Comparison of ENCODE assay signal across 20 cellular contexts in genomic region chr21:33567914-33568313, GRCh38. TPM values are rescaled to one million over a fixed set of nuclear protein-coding genes. Genes with fewer than 3 reads are reported as not detected.
DNase-seq lines count a peak whose midpoint lies in the region; ATAC-seq and TF ChIP-seq lines count a peak whose summit lies in the region.
"Had no signal": no experiment of that assay in that cellular context is flagged by ENCODE, and none has a peak within 500 bp of the region (broad histone marks: within the 10 kb centered on the region; RNA-seq: fewer than 3 reads in every experiment).

No MANE protein-coding gene starts in this region.

- H3K4me1 ChIP-seq in CD8-positive, alpha-beta T cell (ENCODE audit: insufficient read depth, low read length), result no peaks in the 10 kb centered on the region
- peaks cover 0 to 39% (median 4%) of the 10 kb centered on the region in 3 donors for H3K4me1 ChIP-seq in gastroesophageal sphincter
- H3K4me1 ChIP-seq: Peyer's patch had no signal

- no peaks in the 10 kb centered on the region for H3K9me3 Mint-ChIP-seq in activated T-cell treated with anti-CD3 and anti-CD28 coated beads, Interleukin-2, amount 50 U/mL, for 24 hours
- H3K9me3 Mint-ChIP-seq in activated T-cell treated with anti-CD3 and anti-CD28 coated beads, Interleukin-2, amount 50 U/mL, for 72 hours, result no peaks in the 10 kb centered on the region
- H3K9me3 Mint-ChIP-seq in CD8-positive, alpha-beta T cell, result no peaks in the 10 kb centered on the region
- no peaks in the 10 kb centered on the region for H3K9me3 Mint-ChIP-seq in activated T-helper 17 cell treated with anti-CD3 and anti-CD28 coated beads, Interleukin-2, amount 50 U/mL, for 72 hours
- no peaks in the 10 kb centered on the region for H3K9me3 Mint-ChIP-seq in mesothelial cell of epicardium
- H3K9me3 Mint-ChIP-seq: IgD-negative memory B cell had no signal

- no peaks in the 10 kb centered on the region for H3K9me3 ChIP-seq in CD8-positive, alpha-beta T cell (ENCODE audit: low read length)
- no peaks in the 10 kb centered on the region for H3K9me3 ChIP-seq in gastroesophageal sphincter
- H3K9me3 ChIP-seq: HAP-1, Peyer's patch had no signal

- DNase-seq in activated T-cell treated with anti-CD3 and anti-CD28 coated beads, Interleukin-2, amount 50 U/mL, for 24 hours, result no peak
- no peak for DNase-seq in activated T-cell treated with anti-CD3 and anti-CD28 coated beads, Interleukin-2, amount 50 U/mL, for 72 hours
- no peak for DNase-seq in CD8-positive, alpha-beta T cell
- DNase-seq in mesothelial cell of epicardium (ENCODE audit: low spot score in 2 of 2, unreplicated experiment in 2 of 2) (no peak), HCEC 1CT (no peak)
- DNase-seq: C1 segment of cervical spinal cord, Calu3, DMS79, NCI-H1417, NCI-H2029, NCI-H2171 treated with DMSO at 0.1 percent for 48 hours, NCI-H510A, NCI-H82, Peyer's patch had no signal

- no peak for TF ChIP-seq CTCF in CD8-positive, alpha-beta T cell (IDR thresholded peaks at IDR 0.05)
- no peak for TF ChIP-seq CTCF in mesothelial cell of epicardium (IDR thresholded peaks at IDR 0.05; ENCODE audit: unreplicated experiment)
- TF ChIP-seq CTCF in gastroesophageal sphincter (IDR thresholded peaks at IDR 0.05), result no peak

- no peak for TF ChIP-seq EP300 in gastroesophageal sphincter (IDR thresholded peaks at IDR 0.05)

- POLR2A ChIA-PET in CD8-positive, alpha-beta T cell (lab: Charles Lee), result no interaction called here

- intact Hi-C loops in CD8-positive, alpha-beta T cell (cut with DNase I, micrococcal nuclease), result no loop called here

- 73 to 81% methylated on average over 6 of the region's 6 CpGs for WGBS in gastroesophageal sphincter (ENCODE audit: low coverage in 1 of 2), 2 donors

- H3K36me3 Mint-ChIP-seq in activated T-cell treated with anti-CD3 and anti-CD28 coated beads, Interleukin-2, amount 50 U/mL, for 24 hours (ENCODE audit: low read depth), result peaks cover 82% of the 10 kb centered on the region
- peaks cover 8 to 27% of the 10 kb centered on the region in 2 donors for H3K36me3 Mint-ChIP-seq in activated T-cell treated with anti-CD3 and anti-CD28 coated beads, Interleukin-2, amount 50 U/mL, for 72 hours (ENCODE audit: insufficient read depth in 2 of 2)
- H3K36me3 Mint-ChIP-seq in CD8-positive, alpha-beta T cell, result peaks cover 59% of the 10 kb centered on the region
- H3K36me3 Mint-ChIP-seq in activated T-helper 17 cell treated with anti-CD3 and anti-CD28 coated beads, Interleukin-2, amount 50 U/mL, for 72 hours (ENCODE audit: low read depth), result peaks cover 90% of the 10 kb centered on the region
- H3K36me3 Mint-ChIP-seq in mesothelial cell of epicardium, result peaks cover 16% of the 10 kb centered on the region

- no peak for TF ChIP-seq POLR2A in gastroesophageal sphincter (IDR thresholded peaks at IDR 0.05)

- no peak overlapping the region for H3K4me3 Mint-ChIP-seq in activated T-cell treated with anti-CD3 and anti-CD28 coated beads, Interleukin-2, amount 50 U/mL, for 24 hours
- H3K4me3 Mint-ChIP-seq in activated T-cell treated with anti-CD3 and anti-CD28 coated beads, Interleukin-2, amount 50 U/mL, for 72 hours, result no peak overlapping the region
- no peak overlapping the region for H3K4me3 Mint-ChIP-seq in CD8-positive, alpha-beta T cell
- H3K4me3 Mint-ChIP-seq in activated T-helper 17 cell treated with anti-CD3 and anti-CD28 coated beads, Interleukin-2, amount 50 U/mL, for 72 hours, result no peak overlapping the region
- no peak overlapping the region for H3K4me3 Mint-ChIP-seq in mesothelial cell of epicardium
- H3K4me3 Mint-ChIP-seq: IgD-negative memory B cell had no signal

- peaks cover 55% of the 10 kb centered on the region for H3K4me1 Mint-ChIP-seq in activated T-cell treated with anti-CD3 and anti-CD28 coated beads, Interleukin-2, amount 50 U/mL, for 24 hours (ENCODE audit: low read depth)
- H3K4me1 Mint-ChIP-seq in activated T-cell treated with anti-CD3 and anti-CD28 coated beads, Interleukin-2, amount 50 U/mL, for 72 hours (ENCODE audit: low read depth), result peaks cover 26% of the 10 kb centered on the region
- peaks cover 39% of the 10 kb centered on the region for H3K4me1 Mint-ChIP-seq in CD8-positive, alpha-beta T cell (ENCODE audit: low read depth)
- peaks cover 6% of the 10 kb centered on the region for H3K4me1 Mint-ChIP-seq in activated T-helper 17 cell treated with anti-CD3 and anti-CD28 coated beads, Interleukin-2, amount 50 U/mL, for 72 hours
- H3K4me1 Mint-ChIP-seq in mesothelial cell of epicardium, result peaks cover 1% of the 10 kb centered on the region

- CTCF ChIA-PET in CD8-positive, alpha-beta T cell (lab: Charles Lee), result no interaction called here

- peaks cover 45% of the 10 kb centered on the region for H3K36me3 ChIP-seq in CD8-positive, alpha-beta T cell (ENCODE audit: insufficient read depth, low read length)
- H3K36me3 ChIP-seq in gastroesophageal sphincter, result peaks cover 0 to 75% of the 10 kb centered on the region in 2 donors

- no peak overlapping the region for H3K4me3 ChIP-seq in CD8-positive, alpha-beta T cell (ENCODE audit: low read depth, low read length)
- H3K4me3 ChIP-seq in gastroesophageal sphincter, result no peak overlapping the region
- H3K4me3 ChIP-seq: GM12878, HAP-1, Peyer's patch had no signal

- H3K27me3 Mint-ChIP-seq in activated T-cell treated with anti-CD3 and anti-CD28 coated beads, Interleukin-2, amount 50 U/mL, for 24 hours, result no peaks in the 10 kb centered on the region
- H3K27me3 Mint-ChIP-seq in activated T-cell treated with anti-CD3 and anti-CD28 coated beads, Interleukin-2, amount 50 U/mL, for 72 hours (ENCODE audit: low read depth), result no peaks in the 10 kb centered on the region
- H3K27me3 Mint-ChIP-seq in CD8-positive, alpha-beta T cell (ENCODE audit: low read depth), result no peaks in the 10 kb centered on the region
- H3K27me3 Mint-ChIP-seq in activated T-helper 17 cell treated with anti-CD3 and anti-CD28 coated beads, Interleukin-2, amount 50 U/mL, for 72 hours, result no peaks in the 10 kb centered on the region
- H3K27me3 Mint-ChIP-seq in mesothelial cell of epicardium (ENCODE audit: low read depth), result no peaks in the 10 kb centered on the region
- H3K27me3 Mint-ChIP-seq: IgD-negative memory B cell had no signal

- peak overlapping the region; percentile 85 for H3K27ac Mint-ChIP-seq in activated T-cell treated with anti-CD3 and anti-CD28 coated beads, Interleukin-2, amount 50 U/mL, for 24 hours
- H3K27ac Mint-ChIP-seq in activated T-cell treated with anti-CD3 and anti-CD28 coated beads, Interleukin-2, amount 50 U/mL, for 72 hours, result no peak overlapping the region
- H3K27ac Mint-ChIP-seq in CD8-positive, alpha-beta T cell, result peak overlapping the region; percentile 57
- peak overlapping the region; percentile 22 for H3K27ac Mint-ChIP-seq in activated T-helper 17 cell treated with anti-CD3 and anti-CD28 coated beads, Interleukin-2, amount 50 U/mL, for 72 hours
- H3K27ac Mint-ChIP-seq in mesothelial cell of epicardium, result peak overlapping the region; percentile 50

- no peak overlapping the region for H3K27ac ChIP-seq in CD8-positive, alpha-beta T cell (ENCODE audit: low read depth, low read length)
- H3K27ac ChIP-seq in gastroesophageal sphincter, result no peak overlapping the region
- H3K27ac ChIP-seq: Peyer's patch had no signal

- no peak for ATAC-seq in activated T-cell treated with anti-CD3 and anti-CD28 coated beads, Interleukin-2, amount 50 U/mL, for 72 hours (replicated peaks in 1 of 2)
- ATAC-seq in CD8-positive, alpha-beta T cell, result no peak
- ATAC-seq in activated T-helper 17 cell treated with anti-CD3 and anti-CD28 coated beads, Interleukin-2, amount 50 U/mL, for 72 hours (replicated peaks), result no peak
- no peak for ATAC-seq in gastroesophageal sphincter
- no peak for ATAC-seq in HG02981 (IDR thresholded peaks at IDR 0.05; ENCODE audit: unreplicated experiment)
- ATAC-seq: GM12878 had no signal

- no peaks in the 10 kb centered on the region for H3K27me3 ChIP-seq in CD8-positive, alpha-beta T cell (ENCODE audit: insufficient read depth, low read length)
- no peaks in the 10 kb centered on the region for H3K27me3 ChIP-seq in gastroesophageal sphincter
- H3K27me3 ChIP-seq: Peyer's patch had no signal

RNA-seq across cellular contexts. Expression of gene DONSON, which starts 20.6 kb away (rescaled TPM):
- total RNA-seq in activated T-cell treated with anti-CD3 and anti-CD28 coated beads, Interleukin-2, amount 50 U/mL, for 72 hours, result 10 to 100 TPM; 39.7 to 46.5 TPM
- total RNA-seq in CD8-positive, alpha-beta T cell, result 10 to 100 TPM; 11.0 to 11.9 TPM
- 10 to 100 TPM; 39.8 to 43.0 TPM for total RNA-seq in activated T-helper 17 cell treated with anti-CD3 and anti-CD28 coated beads, Interleukin-2, amount 50 U/mL, for 72 hours
- total RNA-seq in mesothelial cell of epicardium, result 16.4 to 21.8 TPM (median 20.0 TPM) in 3 replicates
- total RNA-seq in gastroesophageal sphincter, result 1 to 10 TPM; 3.1 to 7.2 (median 4.7) TPM

RNA-seq across cellular contexts. Expression of gene SON, which starts 25.1 kb away (rescaled TPM):
- 100 to 1,000 TPM; 271 to 282 TPM for total RNA-seq in activated T-cell treated with anti-CD3 and anti-CD28 coated beads, Interleukin-2, amount 50 U/mL, for 72 hours
- total RNA-seq in CD8-positive, alpha-beta T cell, result 100 to 1,000 TPM; 418 to 422 TPM
- total RNA-seq in activated T-helper 17 cell treated with anti-CD3 and anti-CD28 coated beads, Interleukin-2, amount 50 U/mL, for 72 hours, result 100 to 1,000 TPM; 242 to 282 TPM
- total RNA-seq in mesothelial cell of epicardium, result 427 to 437 TPM (median 428 TPM) in 3 replicates
- total RNA-seq in gastroesophageal sphincter, result 100 to 1,000 TPM; 134 to 474 (median 401) TPM

RNA-seq across cellular contexts. Expression of gene GART, which starts 26.0 kb away (rescaled TPM):
- total RNA-seq in activated T-cell treated with anti-CD3 and anti-CD28 coated beads, Interleukin-2, amount 50 U/mL, for 72 hours, result 100 to 1,000 TPM; 164 to 184 TPM
- total RNA-seq in CD8-positive, alpha-beta T cell, result 10 to 100 TPM; 17.6 to 23.5 TPM
- total RNA-seq in activated T-helper 17 cell treated with anti-CD3 and anti-CD28 coated beads, Interleukin-2, amount 50 U/mL, for 72 hours, result 100 to 1,000 TPM in 1 of 2 donors, 10 to 100 TPM in 1; 91.9 to 196 TPM
- total RNA-seq in mesothelial cell of epicardium (85.1 to 88.4 TPM (median 85.3 TPM) in 3 replicates), gastroesophageal sphincter (10 to 100 TPM; 41.8 to 74.2 (median 67.6) TPM)
